17 cellular contexts compared by ENCODE assay signal in the genomic region with DNA sequence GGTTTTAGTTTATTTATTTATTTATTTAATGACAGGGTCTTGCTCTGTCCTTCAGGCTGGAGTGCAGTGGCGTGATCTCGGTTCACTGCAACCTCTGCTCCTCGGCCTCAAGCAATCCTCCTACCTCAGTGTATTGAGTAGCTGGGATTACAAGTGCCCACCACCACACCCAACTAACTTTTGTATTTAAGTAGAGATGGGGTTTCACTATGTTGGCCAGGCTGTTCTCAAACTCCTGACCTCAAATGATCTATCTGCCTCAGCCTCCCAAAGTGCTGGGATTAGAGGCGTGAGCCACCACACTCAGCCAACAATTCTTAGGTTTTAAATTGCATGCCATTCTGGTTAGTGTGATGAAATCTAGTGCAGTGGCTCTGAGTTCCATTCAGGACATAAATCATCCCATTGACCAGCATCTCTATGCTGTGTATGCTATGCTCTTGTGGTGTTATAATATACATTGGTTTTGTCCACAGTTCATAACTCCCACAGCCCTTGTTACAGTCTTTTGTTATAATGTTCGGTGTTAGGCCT. TPM values are rescaled to one million over a fixed set of nuclear protein-coding genes. Genes with fewer than 3 reads are reported as not detected.
DNase-seq lines count a peak whose midpoint lies in the region; FAIRE-seq and TF ChIP-seq lines count a peak whose summit lies in the region.
"Had no signal": no experiment of that assay in that cellular context is flagged by ENCODE, and none has a peak within 500 bp of the region (broad histone marks: within the 10 kb centered on the region; RNA-seq: fewer than 3 reads in every experiment).

No MANE protein-coding gene starts in this region.

- no peaks in the 10 kb centered on the region for H3K9me3 Mint-ChIP-seq in osteocyte (ENCODE audit: unreplicated experiment)
- H3K9me3 Mint-ChIP-seq: T-cell had no signal

- H3K36me3 Mint-ChIP-seq in osteocyte (ENCODE audit: unreplicated experiment), result no peaks in the 10 kb centered on the region

- no peak for FAIRE-seq in RCC 7860 (lab: Jason Lieb, UNC)
- no peak for FAIRE-seq in GM12892 (lab: Jason Lieb, UNC)
- FAIRE-seq: D721Med had no signal

- H3K27ac Mint-ChIP-seq in osteocyte (ENCODE audit: unreplicated experiment), result no peak overlapping the region
- H3K27ac Mint-ChIP-seq: T-cell had no signal

- no peak overlapping the region for H3K4me3 ChIP-seq in fibroblast of mammary gland (ENCODE audit: control insufficient read depth, low read depth, low read length)

- peak; percentile 6 for DNase-seq in GM04503 (ENCODE audit: low read depth)
- peak; percentile 9 for DNase-seq in RCC 7860 (ENCODE audit: low spot score)
- peak; percentile 47 for DNase-seq in fibroblast of mammary gland (ENCODE audit: low read depth)
- DNase-seq in renal cortical epithelial cell (ENCODE audit: low read depth), result peak; percentile 33
- DNase-seq in GM12892 (ENCODE audit: insufficient read length), result no peak
- DNase-seq in osteocyte (ENCODE audit: extremely low spot score, unreplicated experiment), result no peak
- no peak for DNase-seq in KBM-7
- DNase-seq in activated effector memory CD4-positive, alpha-beta T cell treated with Interleukin-2 at 50 U/mL for 16 hours, result no peak
- DNase-seq: NCI-H1694 treated with DMSO at 0.1 percent for 48 hours, NCI-H510A, NCI-H748 treated with DMSO at 0.1 percent for 48 hours, RPMI8226, SHP77 treated with DMSO at 0.1 percent for 48 hours, T-cell had no signal

- no peaks in the 10 kb centered on the region for H3K4me1 Mint-ChIP-seq in osteocyte (ENCODE audit: unreplicated experiment)
- H3K4me1 Mint-ChIP-seq: T-cell had no signal

- no peak overlapping the region for H3K4me3 Mint-ChIP-seq in osteocyte (ENCODE audit: unreplicated experiment)
- H3K4me3 Mint-ChIP-seq: T-cell had no signal

- in situ Hi-C loops in KBM-7 (cut with MboI; ENCODE audit: low pct_unique_long_range_greater_than_20kb, low sequenced_read_pairs), result no loop called here

- H3K27me3 Mint-ChIP-seq in osteocyte (ENCODE audit: unreplicated experiment), result no peaks in the 10 kb centered on the region
- H3K27me3 Mint-ChIP-seq: T-cell had no signal

- TF ChIP-seq POLR2A in GM12892 (IDR thresholded peaks at IDR 0.05; ENCODE audit: low read depth, low read length), result no peak

- TF ChIP-seq CTCF in fibroblast of mammary gland (conservative IDR thresholded peaks at IDR 0.05; ENCODE audit: control insufficient read depth, insufficient read depth, low read depth, low read length) (no peak), osteocyte (IDR thresholded peaks at IDR 0.05) (no peak)

RNA-seq across cellular contexts. Expression of gene ZNF280B, which starts 28.5 kb away (rescaled TPM):
- total RNA-seq in renal cortical epithelial cell (0.87 and 1.9 TPM in 2 replicates), osteocyte (2.1 and 2.3 TPM in 2 replicates)
- polyA plus RNA-seq in GM12892 (2012; ENCODE audit: missing spikeins), result 2.9 TPM

RNA-seq across cellular contexts. Expression of gene ZNF280A, which starts 40.0 kb away (rescaled TPM):
- not detected in 2 replicates for total RNA-seq in renal cortical epithelial cell
- not detected for polyA plus RNA-seq in GM12892 (2012; ENCODE audit: missing spikeins)
- not detected in 2 replicates for total RNA-seq in osteocyte
- total RNA-seq: A673, OCI-LY7, T-cell had no signal

Comparison
In these comparisons a context has a peak if more than half of its experiments do, and no peak if none do; other contexts are left out.
1. DNase-seq: peak in GM04503 (single experiment), RCC 7860 (single experiment), fibroblast of mammary gland (single experiment) and renal cortical epithelial cell (single experiment); none in GM12892 (single experiment), osteocyte (single experiment), KBM-7 (single experiment) and activated effector memory CD4-positive, alpha-beta T cell treated with Interleukin-2 at 50 U/mL for 16 hours (single experiment).